In the genomic region with DNA sequence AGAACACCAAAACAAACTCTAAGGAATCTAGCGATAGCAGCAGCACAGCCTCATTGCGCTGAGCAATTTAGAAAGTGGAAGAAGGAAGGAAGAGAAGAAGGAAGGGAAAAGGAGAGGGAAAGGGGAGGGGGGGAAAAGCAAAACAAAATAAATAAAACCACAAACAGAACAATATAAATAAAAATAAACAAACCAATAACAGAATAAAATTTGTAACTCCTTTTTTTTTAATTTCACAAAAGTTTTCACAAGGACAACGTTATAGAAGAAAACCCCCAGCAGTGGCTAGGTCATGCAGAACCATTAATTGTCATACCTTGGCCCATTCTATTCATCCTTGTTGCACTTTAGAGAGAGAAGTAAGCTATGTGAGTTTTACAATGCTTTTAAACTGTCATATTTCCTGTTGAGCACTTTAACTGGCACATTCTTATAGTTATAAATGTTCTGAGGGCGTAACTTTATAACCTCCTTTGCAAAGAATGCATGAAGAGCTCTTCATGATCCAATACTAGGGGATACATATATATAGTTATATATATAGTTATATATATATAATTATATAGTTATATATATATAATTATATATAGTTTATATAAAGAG, we compare ENCODE assay signal across 14 cellular contexts.
A peak's percentile ranks its signal among the peaks of the same experiment; 100 is the strongest.
DNase-seq lines count a peak whose midpoint lies in the region; ATAC-seq, FAIRE-seq and TF ChIP-seq lines count a peak whose summit lies in the region.
"Had no signal": no experiment of that assay in that cellular context is flagged by ENCODE, and none has a peak within 500 bp of the region (broad histone marks: within the 10 kb centered on the region; RNA-seq: fewer than 3 reads in every experiment).

No MANE protein-coding gene starts in this region.

- FAIRE-seq in RCC 7860 (lab: Jason Lieb, UNC) = peak; percentile 61
- FAIRE-seq: HTR-8/SVneo had no signal

- peak overlapping the region; percentile 78 for H3K4me2 ChIP-seq in Loucy (ENCODE audit: low read depth, low read length, poor library complexity, severe bottlenecking)
- no peak overlapping the region for H3K4me2 ChIP-seq in neural progenitor cell

- H3K4me1 Mint-ChIP-seq in neural progenitor cell = peaks cover 40% of the 10 kb centered on the region
- H3K4me1 Mint-ChIP-seq: CD4-positive, CD25-positive, alpha-beta regulatory T cell had no signal

- no peaks in the 10 kb centered on the region for H3K36me3 Mint-ChIP-seq in neural progenitor cell
- H3K36me3 Mint-ChIP-seq: CD4-positive, CD25-positive, alpha-beta regulatory T cell had no signal

- no peaks in the 10 kb centered on the region for H3K9me2 ChIP-seq in Loucy (replicated peaks; ENCODE audit: low read depth, low read length)

- H2AFZ ChIP-seq in Loucy (ENCODE audit: low read length) (no peak overlapping the region), neural progenitor cell (replicated peaks) (no peak overlapping the region)

- H3K27me3 ChIP-seq in Loucy (ENCODE audit: insufficient read depth, low read length, poor library complexity, severe bottlenecking) (no peaks in the 10 kb centered on the region), neural progenitor cell (no peaks in the 10 kb centered on the region)
- H3K27me3 ChIP-seq: BLaER1 had no signal

- H3F3A ChIP-seq in Loucy (ENCODE audit: low read depth) (peaks cover 12% of the 10 kb centered on the region; the same call in 1 of the 2 replicates), neural progenitor cell (ENCODE audit: low read depth) (peaks cover 11% of the 10 kb centered on the region)

- H3K27ac Mint-ChIP-seq in neural progenitor cell = no peak overlapping the region
- H3K27ac Mint-ChIP-seq: CD4-positive, CD25-positive, alpha-beta regulatory T cell; HFFc6 had no signal

- H3K4me1 ChIP-seq in Loucy (ENCODE audit: insufficient read depth, low read length, poor library complexity, severe bottlenecking) (peaks cover 65% of the 10 kb centered on the region), neural progenitor cell (peaks cover 31% of the 10 kb centered on the region)

- intact Hi-C loops in left colon (cut with DNase I, micrococcal nuclease) = no loop called here

- peak; percentile 96 for ATAC-seq in left colon
- ATAC-seq in GM18907 (IDR thresholded peaks at IDR 0.05; ENCODE audit: unreplicated experiment) = no peak
- no peak for ATAC-seq in HG03097 (IDR thresholded peaks at IDR 0.05; ENCODE audit: low FRiP score, unreplicated experiment)

- H3K4me3 ChIP-seq in Loucy (ENCODE audit: low read length, poor library complexity, severe bottlenecking) (peak overlapping the region; percentile 40), neural progenitor cell (no peak overlapping the region)
- H3K4me3 ChIP-seq: BLaER1 had no signal

- TF ChIP-seq CTCF in Loucy (conservative IDR thresholded peaks at IDR 0.05; ENCODE audit: low read length) = no peak
- TF ChIP-seq CTCF in neural progenitor cell (IDR thresholded peaks at IDR 0.05) = no peak

- H4K20me1 ChIP-seq in Loucy (ENCODE audit: insufficient read depth, low read length, poor library complexity, severe bottlenecking) = no peaks in the 10 kb centered on the region
- no peaks in the 10 kb centered on the region for H4K20me1 ChIP-seq in neural progenitor cell (ENCODE audit: low read depth)
- H4K20me1 ChIP-seq: BLaER1 had no signal

- no peak overlapping the region for H3K27ac ChIP-seq in neural progenitor cell
- H3K27ac ChIP-seq: BLaER1 had no signal

- H3K36me3 ChIP-seq in Loucy (ENCODE audit: insufficient read depth, low read length) (no peaks in the 10 kb centered on the region), neural progenitor cell (no peaks in the 10 kb centered on the region)
- H3K36me3 ChIP-seq: BLaER1 had no signal

- H3K9ac ChIP-seq in Loucy (ENCODE audit: low read depth, low read length, poor library complexity, severe bottlenecking) = peak overlapping the region; percentile 73
- no peak overlapping the region for H3K9ac ChIP-seq in neural progenitor cell
- H3K9ac ChIP-seq: BLaER1 had no signal

- H3K79me2 ChIP-seq in Loucy (ENCODE audit: insufficient read depth, low read length) = no peaks in the 10 kb centered on the region
- no peaks in the 10 kb centered on the region for H3K79me2 ChIP-seq in neural progenitor cell (ENCODE audit: low read depth)

- H3K27me3 Mint-ChIP-seq in neural progenitor cell (ENCODE audit: insufficient read depth, low read depth) = peaks cover 5% of the 10 kb centered on the region
- H3K27me3 Mint-ChIP-seq: CD4-positive, CD25-positive, alpha-beta regulatory T cell had no signal

- no peaks in the 10 kb centered on the region for H3K9me3 ChIP-seq in Loucy (ENCODE audit: insufficient read depth, low read depth, low read length)
- H3K9me3 ChIP-seq in neural progenitor cell (ENCODE audit: low read depth) = no peaks in the 10 kb centered on the region
- H3K9me3 ChIP-seq: BLaER1 had no signal

- no peaks in the 10 kb centered on the region for H3K9me3 Mint-ChIP-seq in neural progenitor cell
- H3K9me3 Mint-ChIP-seq: HFFc6 had no signal

- H3K4me3 Mint-ChIP-seq in neural progenitor cell = no peak overlapping the region
- H3K4me3 Mint-ChIP-seq: CD4-positive, CD25-positive, alpha-beta regulatory T cell; HFFc6 had no signal

- DNase-seq in RCC 7860 (ENCODE audit: low spot score) = no peak
- no peak for DNase-seq in left colon
- no peak for DNase-seq in neural progenitor cell (ENCODE audit: low spot score)
- no peak for DNase-seq in activated naive CD4-positive, alpha-beta T cell (lab: John Stamatoyannopoulos, UW)
- DNase-seq: CD4-positive, CD25-positive, alpha-beta regulatory T cell; DMS53; GF-D8; HCEC 1CT; HFFc6 had no signal
